14 cellular contexts compared by ENCODE assay signal in the genomic region with DNA sequence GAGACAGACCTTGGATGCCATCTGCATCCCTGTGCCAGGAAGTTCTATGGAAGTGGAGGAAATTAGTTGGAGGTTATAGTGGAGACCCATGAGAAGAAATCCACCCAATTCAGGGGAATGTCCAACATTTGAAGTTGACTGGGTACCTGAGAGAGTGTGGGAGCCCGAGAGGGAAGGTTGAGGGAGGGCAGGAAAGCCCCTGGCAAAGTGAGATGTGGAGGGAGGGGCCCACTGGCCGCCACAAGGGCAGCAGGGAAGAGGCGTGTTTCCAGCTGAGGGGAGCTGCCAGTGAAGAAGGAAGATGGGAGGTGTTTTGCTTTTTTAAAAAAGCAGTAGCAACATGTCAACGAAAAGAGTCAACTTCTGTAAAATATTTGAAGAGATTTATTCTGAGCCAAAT. TPM values are rescaled to one million over a fixed set of nuclear protein-coding genes. Genes with fewer than 3 reads are reported as not detected.
DNase-seq lines count a peak whose midpoint lies in the region; ATAC-seq and TF ChIP-seq lines count a peak whose summit lies in the region.
"Had no signal": no experiment of that assay in that cellular context is flagged by ENCODE, and none has a peak within 500 bp of the region (broad histone marks: within the 10 kb centered on the region; RNA-seq: fewer than 3 reads in every experiment).

No MANE protein-coding gene starts in this region.

- WGBS in lung, 2 donors, result 58 to 68% methylated on average over 4 of the region's 4 CpGs
- 38 to 56% methylated on average over 4 of the region's 4 CpGs for WGBS in esophagus squamous epithelium, 2 donors

- H3K36me3 ChIP-seq in right atrium auricular region (no peaks in the 10 kb centered on the region), lung (ENCODE audit: control insufficient read depth in 2 of 2, insufficient read depth in 2 of 2, low read length in 2 of 2) (no peaks in the 10 kb centered on the region), esophagus squamous epithelium (no peaks in the 10 kb centered on the region)
- H3K36me3 ChIP-seq: left ventricle myocardium inferior, suprapubic skin had no signal

- no peak for TF ChIP-seq POLR2A in esophagus squamous epithelium (IDR thresholded peaks at IDR 0.05)

- TF ChIP-seq CTCF in right atrium auricular region (IDR thresholded peaks at IDR 0.05) (no peak), lung (IDR thresholded peaks at IDR 0.05; ENCODE audit: control extremely low read depth, extremely low read depth) (no peak), esophagus squamous epithelium (IDR thresholded peaks at IDR 0.05) (no peak)

- H3K27ac ChIP-seq in right atrium auricular region, result no peak overlapping the region
- H3K27ac ChIP-seq in lung (ENCODE audit: low read depth in 1 of 2, low read length in 1 of 2), result no peak overlapping the region
- no peak overlapping the region for H3K27ac ChIP-seq in esophagus squamous epithelium
- H3K27ac ChIP-seq: left ventricle myocardium inferior, parathyroid adenoma, suprapubic skin had no signal

- H3K27ac Mint-ChIP-seq in activated T-helper 1 cell treated with anti-CD3 and anti-CD28 coated beads, Interleukin-12 subunit alpha, Interleukin-12 subunit beta, Interleukin-2, Interleukin-4 antibody, amounts not matched to agents 30 ng/mL and 10 ng/mL and 1 ng/mL, durations not matched to agents 14 hours and 24 hours and 36 hours, result peak overlapping the region; percentile 24
- peak overlapping the region in 1 of 2 donors; percentile 86 for H3K27ac Mint-ChIP-seq in stimulated activated naive CD8-positive, alpha-beta T cell treated with anti-CD3 and anti-CD28 coated beads, Interleukin-15, amount 100 ng/mL, for 72 hours

- H3K4me1 ChIP-seq in right atrium auricular region (no peaks in the 10 kb centered on the region), lung (ENCODE audit: control insufficient read depth in 2 of 2, insufficient read depth in 2 of 2, low read length in 2 of 2) (no peaks in the 10 kb centered on the region), esophagus squamous epithelium (peaks cover 0 to 12% (median 0%) of the 10 kb centered on the region in 3 donors)
- H3K4me1 ChIP-seq: parathyroid adenoma, suprapubic skin had no signal

- intact Hi-C loops in left ventricle myocardium superior (cut with micrococcal nuclease) (no loop called here), esophagus squamous epithelium (cut with DNase I) (loop anchor here (5.0 kb wide), 1 partner anchor 67 kb away; no protein-coding TSS in a partner anchor)
- intact Hi-C loops in activated T-helper 1 cell treated with anti-CD3 and anti-CD28 coated beads, Interleukin-12 subunit alpha, Interleukin-12 subunit beta, Interleukin-2, Interleukin-4 antibody, amounts not matched to agents 30 ng/mL and 10 ng/mL and 1 ng/mL, durations not matched to agents 14 hours and 24 hours and 36 hours (cut with micrococcal nuclease), result no loop called here

- DNase-seq in right atrium auricular region (ENCODE audit: low spot score), result peak; percentile 40
- no peak for DNase-seq in left ventricle myocardium superior
- DNase-seq in activated T-helper 1 cell treated with anti-CD3 and anti-CD28 coated beads, Interleukin-12 subunit alpha, Interleukin-12 subunit beta, Interleukin-2, Interleukin-4 antibody, amounts not matched to agents 30 ng/mL and 10 ng/mL and 1 ng/mL, durations not matched to agents 14 hours and 24 hours and 36 hours (ENCODE audit: low spot score), result no peak
- peak; percentile 18 for DNase-seq in lung (ENCODE audit: low spot score)
- DNase-seq in stimulated activated naive CD8-positive, alpha-beta T cell treated with anti-CD3 and anti-CD28 coated beads, Interleukin-15, amount 100 ng/mL, for 72 hours, result no peak
- no peak for DNase-seq in esophagus squamous epithelium (lab: John Stamatoyannopoulos, UW)
- DNase-seq: Calu3, H7, left ventricle myocardium inferior, NCI-H187 treated with DMSO at 0.1 percent for 48 hours had no signal

- H3K4me3 Mint-ChIP-seq in activated T-helper 1 cell treated with anti-CD3 and anti-CD28 coated beads, Interleukin-12 subunit alpha, Interleukin-12 subunit beta, Interleukin-2, Interleukin-4 antibody, amounts not matched to agents 30 ng/mL and 10 ng/mL and 1 ng/mL, durations not matched to agents 14 hours and 24 hours and 36 hours, result peak overlapping the region; percentile 20
- H3K4me3 Mint-ChIP-seq in stimulated activated naive CD8-positive, alpha-beta T cell treated with anti-CD3 and anti-CD28 coated beads, Interleukin-15, amount 100 ng/mL, for 72 hours, result peak overlapping the region; percentile 51 to 65

- H3K27me3 Mint-ChIP-seq in activated T-helper 1 cell treated with anti-CD3 and anti-CD28 coated beads, Interleukin-12 subunit alpha, Interleukin-12 subunit beta, Interleukin-2, Interleukin-4 antibody, amounts not matched to agents 30 ng/mL and 10 ng/mL and 1 ng/mL, durations not matched to agents 14 hours and 24 hours and 36 hours (ENCODE audit: insufficient read depth), result peaks cover 3% of the 10 kb centered on the region
- H3K27me3 Mint-ChIP-seq in stimulated activated naive CD8-positive, alpha-beta T cell treated with anti-CD3 and anti-CD28 coated beads, Interleukin-15, amount 100 ng/mL, for 72 hours, result no peaks in the 10 kb centered on the region

- H3K27me3 ChIP-seq in right atrium auricular region, result no peaks in the 10 kb centered on the region
- no peaks in the 10 kb centered on the region for H3K27me3 ChIP-seq in lung (ENCODE audit: control insufficient read depth, insufficient read depth)
- H3K27me3 ChIP-seq in esophagus squamous epithelium, result no peaks in the 10 kb centered on the region
- H3K27me3 ChIP-seq: suprapubic skin had no signal

- H3K4me3 ChIP-seq in right atrium auricular region (no peak overlapping the region), lung (no peak overlapping the region), esophagus squamous epithelium (no peak overlapping the region)
- H3K4me3 ChIP-seq: left ventricle myocardium inferior, suprapubic skin had no signal

- H3K9me3 ChIP-seq in right atrium auricular region (no peaks in the 10 kb centered on the region), lung (ENCODE audit: control insufficient read depth in 2 of 2, insufficient read depth in 1 of 2, low read length in 1 of 2) (no peaks in the 10 kb centered on the region), esophagus squamous epithelium (no peaks in the 10 kb centered on the region)
- H3K9me3 ChIP-seq: left ventricle myocardium inferior, suprapubic skin had no signal

- H3K36me3 Mint-ChIP-seq in activated T-helper 1 cell treated with anti-CD3 and anti-CD28 coated beads, Interleukin-12 subunit alpha, Interleukin-12 subunit beta, Interleukin-2, Interleukin-4 antibody, amounts not matched to agents 30 ng/mL and 10 ng/mL and 1 ng/mL, durations not matched to agents 14 hours and 24 hours and 36 hours (ENCODE audit: low read depth), result peaks cover 4% of the 10 kb centered on the region

- peaks cover 7% of the 10 kb centered on the region for H3K9me3 Mint-ChIP-seq in activated T-helper 1 cell treated with anti-CD3 and anti-CD28 coated beads, Interleukin-12 subunit alpha, Interleukin-12 subunit beta, Interleukin-2, Interleukin-4 antibody, amounts not matched to agents 30 ng/mL and 10 ng/mL and 1 ng/mL, durations not matched to agents 14 hours and 24 hours and 36 hours
- peaks cover 0 to 9% of the 10 kb centered on the region in 2 donors for H3K9me3 Mint-ChIP-seq in stimulated activated naive CD8-positive, alpha-beta T cell treated with anti-CD3 and anti-CD28 coated beads, Interleukin-15, amount 100 ng/mL, for 72 hours

- H3K4me1 Mint-ChIP-seq in activated T-helper 1 cell treated with anti-CD3 and anti-CD28 coated beads, Interleukin-12 subunit alpha, Interleukin-12 subunit beta, Interleukin-2, Interleukin-4 antibody, amounts not matched to agents 30 ng/mL and 10 ng/mL and 1 ng/mL, durations not matched to agents 14 hours and 24 hours and 36 hours (ENCODE audit: low read depth), result peaks cover 17% of the 10 kb centered on the region
- peaks cover 28% of the 10 kb centered on the region for H3K4me1 Mint-ChIP-seq in stimulated activated naive CD8-positive, alpha-beta T cell treated with anti-CD3 and anti-CD28 coated beads, Interleukin-15, amount 100 ng/mL, for 72 hours

- ATAC-seq in left ventricle myocardium superior, result no peak
- ATAC-seq in lung (ENCODE audit: insufficient read depth, low FRiP score), result no peak
- no peak for ATAC-seq in stimulated activated naive CD8-positive, alpha-beta T cell treated with anti-CD3 and anti-CD28 coated beads, Interleukin-15, amount 100 ng/mL, for 72 hours
- ATAC-seq in HG02642 (IDR thresholded peaks at IDR 0.05; ENCODE audit: poor library complexity, unreplicated experiment), result no peak
- no peak for ATAC-seq in GM21381 (IDR thresholded peaks at IDR 0.05; ENCODE audit: unreplicated experiment)

RNA-seq across cellular contexts. Expression of gene SERPINB9, which starts 16.3 kb away (rescaled TPM):
- 10 to 100 TPM; 11.2 to 17.5 TPM for total RNA-seq in right atrium auricular region
- total RNA-seq in left ventricle myocardium superior, result 2.9 TPM
- total RNA-seq in activated T-helper 1 cell treated with anti-CD3 and anti-CD28 coated beads, Interleukin-12 subunit alpha, Interleukin-12 subunit beta, Interleukin-2, Interleukin-4 antibody, amounts not matched to agents 30 ng/mL and 10 ng/mL and 1 ng/mL, durations not matched to agents 14 hours and 24 hours and 36 hours, result 86.8 and 87.2 TPM in 2 replicates
- total RNA-seq in lung, result 10 to 100 TPM; 14.0 to 33.3 TPM
- polyA plus RNA-seq in lung, result 10 to 100 TPM in 1 of 2 donors, 1 to 10 TPM in 1; 5.4 to 36.1 TPM
- 10 to 100 TPM in 2 of 4 donors, 1 to 10 TPM in 2; 7.5 to 40.4 (median 12.1) TPM for total RNA-seq in esophagus squamous epithelium

RNA-seq across cellular contexts. Expression of gene SERPINB6, which starts 52.0 kb away (rescaled TPM):
- 100 to 1,000 TPM; 181 to 184 TPM for total RNA-seq in right atrium auricular region
- total RNA-seq in left ventricle myocardium superior, result 277 TPM
- 33.7 and 34.9 TPM in 2 replicates for total RNA-seq in activated T-helper 1 cell treated with anti-CD3 and anti-CD28 coated beads, Interleukin-12 subunit alpha, Interleukin-12 subunit beta, Interleukin-2, Interleukin-4 antibody, amounts not matched to agents 30 ng/mL and 10 ng/mL and 1 ng/mL, durations not matched to agents 14 hours and 24 hours and 36 hours
- 100 to 1,000 TPM; 113 to 155 TPM for total RNA-seq in lung
- polyA plus RNA-seq in lung, result 100 to 1,000 TPM; 126 to 129 TPM
- total RNA-seq in esophagus squamous epithelium, result 10 to 100 TPM; 76.6 to 95.7 (median 84.4) TPM

Comparison
In these comparisons a context has a peak if more than half of its experiments do, and no peak if none do; other contexts are left out.
1. DNase-seq: peak in right atrium auricular region (single experiment) and lung (single experiment); none in left ventricle myocardium superior (single experiment), activated T-helper 1 cell treated with anti-CD3 and anti-CD28 coated beads, Interleukin-12 subunit alpha, Interleukin-12 subunit beta, Interleukin-2, Interleukin-4 antibody, amounts not matched to agents 30 ng/mL and 10 ng/mL and 1 ng/mL, durations not matched to agents 14 hours and 24 hours and 36 hours (single experiment), stimulated activated naive CD8-positive, alpha-beta T cell treated with anti-CD3 and anti-CD28 coated beads, Interleukin-15, amount 100 ng/mL, for 72 hours (0 of 2) and esophagus squamous epithelium (single experiment).